In genomic region chr10:92075829-92076228, GRCh38 we compare ENCODE assay signal across 6 cellular contexts.
"Had no signal": no experiment of that assay in that cellular context is flagged by ENCODE, and none has a peak within 500 bp of the region (broad histone marks: within the 10 kb centered on the region; RNA-seq: fewer than 3 reads in every experiment).

No MANE protein-coding gene starts in this region.

- ATAC-seq: K562 had no signal

- H3K9me3 Mint-ChIP-seq: H9 had no signal

- H3K4me3 ChIP-seq: GM23248, K562 had no signal

- H3K4me3 Mint-ChIP-seq: H9 had no signal

- H3K27ac ChIP-seq: GM23248 had no signal

- DNase-seq: GM23248, GOT3, H9, HCEC 1CT, IMR-90 had no signal
